ENCODE assay signal across 8 cellular contexts in the genomic region with DNA sequence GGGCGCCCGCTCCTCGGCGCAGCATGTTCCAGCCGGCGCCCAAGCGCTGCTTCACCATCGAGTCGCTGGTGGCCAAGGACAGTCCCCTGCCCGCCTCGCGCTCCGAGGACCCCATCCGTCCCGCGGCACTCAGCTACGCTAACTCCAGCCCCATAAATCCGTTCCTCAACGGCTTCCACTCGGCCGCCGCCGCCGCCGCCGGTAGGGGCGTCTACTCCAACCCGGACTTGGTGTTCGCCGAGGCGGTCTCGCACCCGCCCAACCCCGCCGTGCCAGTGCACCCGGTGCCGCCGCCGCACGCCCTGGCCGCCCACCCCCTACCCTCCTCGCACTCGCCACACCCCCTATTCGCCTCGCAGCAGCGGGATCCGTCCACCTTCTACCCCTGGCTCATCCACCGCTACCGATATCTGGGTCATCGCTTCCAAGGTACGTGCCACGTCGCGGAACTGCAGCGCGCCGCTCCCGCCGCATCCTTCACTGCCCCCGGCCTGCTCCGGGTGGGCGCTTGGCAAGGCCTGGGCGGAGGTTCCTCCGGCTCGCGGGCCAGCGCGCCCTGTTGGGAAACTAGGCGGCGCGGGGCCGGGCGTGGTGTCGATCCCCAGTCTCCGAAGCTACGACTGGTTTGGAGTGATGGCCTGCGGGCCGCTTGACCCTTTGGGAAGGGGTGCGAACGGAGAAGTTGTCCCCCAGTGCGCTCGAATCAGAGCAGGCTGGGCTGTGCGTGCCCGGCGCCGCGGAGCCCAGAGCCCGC. TPM values are rescaled to one million over a fixed set of nuclear protein-coding genes. Genes with fewer than 3 reads are reported as not detected.
DNase-seq lines count a peak whose midpoint lies in the region; ATAC-seq, FAIRE-seq and TF ChIP-seq lines count a peak whose summit lies in the region.

No MANE protein-coding gene starts in this region.

- H3K9me3 ChIP-seq in esophagus (ENCODE audit: control insufficient read depth in 2 of 2, insufficient read depth in 1 of 2, low read depth in 1 of 2, low read length in 1 of 2), result peaks cover 0 to 2% of the 10 kb centered on the region in 2 donors
- H3K9me3 ChIP-seq in parathyroid adenoma (ENCODE audit: control insufficient read depth, low read length), result no peaks in the 10 kb centered on the region
- H3K9me3 ChIP-seq in HepG2 (ENCODE audit: low read length), result no peaks in the 10 kb centered on the region

- no peaks in the 10 kb centered on the region for H3K79me2 ChIP-seq in parathyroid adenoma
- H3K79me2 ChIP-seq in HepG2 (ENCODE audit: insufficient read depth, low read length), result no peaks in the 10 kb centered on the region

- H4K20me1 ChIP-seq in HepG2 (ENCODE audit: insufficient read depth, low read length), result no peaks in the 10 kb centered on the region

- 3% methylated on average over 88 of the region's 88 CpGs for WGBS in esophagus, 2 donors
- WGBS in HepG2 (ENCODE audit: low lambda C conversion rate), result 70% methylated on average over 59 of the region's 88 CpGs

- peaks cover 9 to 14% of the 10 kb centered on the region in 2 donors for H3K4me1 ChIP-seq in esophagus (ENCODE audit: control insufficient read depth in 2 of 2, insufficient read depth in 2 of 2, low read length in 1 of 2)
- no peaks in the 10 kb centered on the region for H3K4me1 ChIP-seq in parathyroid adenoma
- peaks cover 7% of the 10 kb centered on the region for H3K4me1 ChIP-seq in HepG2 (ENCODE audit: insufficient read depth, low read length)

- DNase-seq in Caki2 (ENCODE audit: low read depth), result peak; percentile 46
- DNase-seq in NCI-H69 (lab: John Stamatoyannopoulos, UW), result peak; percentile 75
- DNase-seq in SHP77 treated with DMSO at 0.1 percent for 48 hours (lab: John Stamatoyannopoulos, UW), result no peak
- DNase-seq in NK-92 treated with Interleukin-12 subunit alpha and Interleukin-12 subunit beta, amount 100 ng/mL, for 24 hours (lab: John Stamatoyannopoulos, UW), result no peak
- no peak for DNase-seq in HepG2 (ENCODE audit: low spot score)
- DNase-seq in 8988T, result no peak

- ATAC-seq in HepG2, result no peak

- intact Hi-C loops in HepG2 (cut with micrococcal nuclease; ENCODE audit: unreplicated experiment), result no loop called here

- POLR2A ChIA-PET in HepG2 (lab: Yijun Ruan, JAX), result no interaction called here

- no peak for TF ChIP-seq CTCF in parathyroid adenoma (IDR thresholded peaks at IDR 0.05)
- no peak for TF ChIP-seq CTCF in HepG2 (CRISPR knock-in tag; IDR thresholded peaks at IDR 0.05)

- H3K9ac ChIP-seq in parathyroid adenoma (no peak overlapping the region), HepG2 (ENCODE audit: insufficient read depth, low read depth, low read length) (no peak overlapping the region)

- H2AFZ ChIP-seq in parathyroid adenoma (peak overlapping the region; percentile 29), HepG2 (ENCODE audit: low read length) (no peak overlapping the region)

- FAIRE-seq in HepG2 (lab: Jason Lieb, UNC), result no peak

- H3K27ac ChIP-seq in esophagus (ENCODE audit: low read depth in 2 of 2, low read length in 1 of 2) (no peak overlapping the region), parathyroid adenoma (no peak overlapping the region), HepG2 (ENCODE audit: extremely low read length, insufficient read depth, low read length) (no peak overlapping the region)

- TF ChIP-seq RAD21 in HepG2 (CRISPR knock-in tag; IDR thresholded peaks at IDR 0.05), result no peak

- CTCF ChIA-PET in HepG2 (lab: Yijun Ruan, JAX; ENCODE audit: low intra/inter-chr PET ratio, low total read pairs), result no interaction called here

- peak overlapping the region; percentile 31 to 37 for H3K4me3 ChIP-seq in esophagus (ENCODE audit: low read depth in 1 of 2, low read length in 2 of 2)
- H3K4me3 ChIP-seq in parathyroid adenoma (ENCODE audit: low read depth, low read length), result peak overlapping the region; percentile 16
- H3K4me3 ChIP-seq in HepG2 (replicated peaks in 1 of 3; ENCODE audit: insufficient read depth in 1 of 3, low read depth in 2 of 3, low read length in 3 of 3), result no peak overlapping the region

- BruUV-seq in HepG2 (replicated peaks; lab: Mats Ljungman, UMichigan), result no TSS peak

- H3K36me3 ChIP-seq in esophagus (ENCODE audit: control insufficient read depth in 2 of 2, insufficient read depth in 2 of 2, low read length in 1 of 2) (no peaks in the 10 kb centered on the region), parathyroid adenoma (ENCODE audit: control insufficient read depth, insufficient read depth, low read length) (no peaks in the 10 kb centered on the region), HepG2 (replicated peaks in 1 of 2; ENCODE audit: control insufficient read depth in 1 of 2, insufficient read depth in 2 of 2, low read length in 2 of 2) (no peaks in the 10 kb centered on the region)

- TF ChIP-seq EP300 in HepG2 (IDR thresholded peaks at IDR 0.05; ENCODE audit: low read depth in 2 of 2, low read length in 2 of 2) (no peak), HepG2 (CRISPR knock-in tag; IDR thresholded peaks at IDR 0.05; ENCODE audit: borderline replicate concordance) (no peak)

- H3K27me3 ChIP-seq in esophagus (ENCODE audit: control insufficient read depth in 1 of 2, insufficient read depth in 2 of 2, low read length in 2 of 2), result peaks cover 0 to 53% of the 10 kb centered on the region in 2 donors
- H3K27me3 ChIP-seq in parathyroid adenoma (ENCODE audit: control insufficient read depth, insufficient read depth, low read length), result peaks cover 51% of the 10 kb centered on the region
- H3K27me3 ChIP-seq in HepG2 (ENCODE audit: control insufficient read depth in 1 of 2, insufficient read depth in 2 of 2, low read length in 2 of 2), result peaks cover 20 to 87% of the 10 kb centered on the region in 2 experiments

- H3K4me2 ChIP-seq in parathyroid adenoma (ENCODE audit: low read length), result peak overlapping the region; percentile 26
- no peak overlapping the region for H3K4me2 ChIP-seq in HepG2 (ENCODE audit: low read depth, low read length)

- in situ Hi-C loops in Caki2 (cut with HindIII; ENCODE audit: low pct_unique_long_range_greater_than_20kb, low sequenced_read_pairs), result no loop called here
- in situ Hi-C loops in HepG2 (cut with HindIII; ENCODE audit: extremely low pct_ligation_motif_present, low pct_unique_long_range_greater_than_20kb), result loop anchor here (5.0 to 25.0 kb wide), 2 partner anchors 569 to 699 kb away; no protein-coding TSS in a partner anchor

- no peak for TF ChIP-seq POLR2A in HepG2 (IDR thresholded peaks at IDR 0.05; ENCODE audit: insufficient read depth in 1 of 2, low read depth in 2 of 2, low read length in 2 of 2)

TF ChIP-seq in HepG2, 621 proteins besides CTCF, POLR2A, EP300 and RAD21:
- TF ChIP-seq MXD4 (CRISPR knock-in tag; IDR thresholded peaks at IDR 0.05) (no peak), NFKB2 (CRISPR knock-in tag; IDR thresholded peaks at IDR 0.05; ENCODE audit: borderline replicate concordance) (no peak), NONO (IDR thresholded peaks at IDR 0.05) (no peak), NONO (CRISPR knock-in tag; conservative IDR thresholded peaks at IDR 0.05) (no peak)
TF ChIP-seq in HepG2: peak in this region for 0.

RNA-seq across cellular contexts. Expression of a gene that starts 0.9 kb away (rescaled TPM):
- 3.2 TPM in 1 of 2 replicates, not detected in the other for total RNA-seq in Caki2 (2014; rRNA removed; shearing (Covaris generic); ENCODE audit: low replicate concordance)
- polyA plus RNA-seq in esophagus (under 1 TPM; 0.10 to 0.15 TPM), HepG2 (2011; rRNA removed) (not detected in 2 replicates)
- not detected in 2 replicates for total RNA-seq in HepG2 (2016; rRNA removed; fragmentation: Illumina TruSeq; extraction: Trizol)
- not detected in 2 replicates for total RNA-seq in HepG2 (2016; cell fraction: cytosol; rRNA removed; fragmentation: Illumina TruSeq; extraction: Trizol; ENCODE audit: low read depth)
- not detected in 2 replicates for total RNA-seq in HepG2 (2016; cell fraction: insoluble cytoplasmic fraction; rRNA removed; fragmentation: Illumina TruSeq; extraction: Trizol)
- not detected in 2 replicates for total RNA-seq in HepG2 (2016; cell fraction: membrane; rRNA removed; fragmentation: Illumina TruSeq; extraction: Trizol)
- not detected in 2 replicates for total RNA-seq in HepG2 (2016; cell fraction: nucleus; rRNA removed; fragmentation: Illumina TruSeq; extraction: Trizol)
- not detected in 2 replicates for polyA plus RNA-seq in HepG2 (2011; cell fraction: cytosol; rRNA removed)
- polyA plus RNA-seq in HepG2 (2011; cell fraction: nucleus; rRNA removed), result not detected in 2 replicates
- polyA plus RNA-seq in HepG2 (2012), result 0.07 TPM in 1 of 2 replicates, not detected in the other
- polyA plus RNA-seq in HepG2 (2016; cell fraction: cytosol; fragmentation: Illumina TruSeq; extraction: Trizol; ENCODE audit: low read depth), result not detected in 2 replicates
- not detected in 2 replicates for polyA plus RNA-seq in HepG2 (2016; cell fraction: insoluble cytoplasmic fraction; fragmentation: Illumina TruSeq; extraction: Trizol; ENCODE audit: low read depth)
- polyA plus RNA-seq in HepG2 (2016; cell fraction: membrane; fragmentation: Illumina TruSeq; extraction: Trizol; ENCODE audit: low read depth), result not detected in 2 replicates
- not detected in 2 replicates for polyA plus RNA-seq in HepG2 (2016; cell fraction: nucleus; fragmentation: Illumina TruSeq; extraction: Trizol; ENCODE audit: insufficient read depth, low read depth)
- polyA minus RNA-seq in HepG2 (2011; rRNA and poly(A)+ RNA removed; ENCODE audit: low replicate concordance), result not detected in 2 replicates
- not detected in 2 replicates for polyA minus RNA-seq in HepG2 (2011; cell fraction: cytosol; rRNA and poly(A)+ RNA removed)
- polyA minus RNA-seq in HepG2 (2011; cell fraction: nucleus; rRNA and poly(A)+ RNA removed), result not detected in 2 replicates

Comparison
In these comparisons a context has a peak if more than half of its experiments do, and no peak if none do; other contexts are left out.
1. DNase-seq: peak in Caki2 (single experiment) and NCI-H69 (single experiment); none in SHP77 treated with DMSO at 0.1 percent for 48 hours (single experiment), NK-92 treated with Interleukin-12 subunit alpha and Interleukin-12 subunit beta, amount 100 ng/mL, for 24 hours (single experiment), HepG2 (single experiment) and 8988T (single experiment).
2. H3K4me3 ChIP-seq: peak in esophagus (2 of 2) and parathyroid adenoma (single experiment); none in HepG2 (0 of 3).